29 cellular contexts compared by ENCODE assay signal in the genomic region with DNA sequence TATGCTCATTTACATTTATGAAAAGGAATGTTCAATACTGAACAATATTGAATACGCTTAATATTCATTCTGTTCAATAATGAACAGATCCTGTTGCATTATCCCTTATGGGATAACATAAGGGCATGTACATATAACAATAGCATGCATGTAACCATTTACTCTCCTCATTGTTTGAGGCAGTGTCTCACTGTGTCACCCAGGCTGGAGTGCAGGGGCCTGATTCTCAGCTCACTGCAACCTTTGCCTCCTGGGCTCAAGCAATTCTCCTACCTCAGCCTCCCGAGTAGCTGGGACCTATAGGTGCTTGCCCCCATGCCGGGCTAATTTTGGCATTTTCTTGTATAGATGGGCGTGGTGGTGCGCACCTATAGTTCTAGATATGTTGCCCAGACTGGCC.
"Had no signal": no experiment of that assay in that cellular context is flagged by ENCODE, and none has a peak within 500 bp of the region (broad histone marks: within the 10 kb centered on the region; RNA-seq: fewer than 3 reads in every experiment).

No MANE protein-coding gene starts in this region.

- H3K27me3 ChIP-seq: pancreas, stomach, testis, thyroid gland, transverse colon, upper lobe of left lung, vagina had no signal

- H3K36me3 ChIP-seq: left lung, lower lobe of right lung, pancreas, prostate gland, stomach, thyroid gland, transverse colon, upper lobe of left lung, vagina had no signal

- ATAC-seq: left colon; left lung; lower lobe of right lung; naive thymus-derived CD8-positive, alpha-beta T cell; pancreas; right cardiac atrium; sciatic nerve; stimulated activated naive B cell treated with anti-CD40 and anti-IgM and Interleukin-4, amounts not matched to agents 10 μg/mL and 1 μg/mL and 100 μg/mL, for 72 hours; stimulated activated naive CD8-positive, alpha-beta T cell treated with anti-CD3 and anti-CD28 coated beads, Interleukin-15, Interleukin-2, amounts not matched to agents 100 U/mL and 50 U/mL, for 24 hours had no signal

- H3K27ac ChIP-seq: left lung, lower lobe of right lung, pancreas, prostate gland, skin epidermis, stomach, testis, thyroid gland, transverse colon, upper lobe of left lung, vagina had no signal

- H3K4me3 Mint-ChIP-seq: immature natural killer cell; nephron progenitor cell; stimulated activated naive B cell treated with anti-CD40 and anti-IgM and Interleukin-4, amounts not matched to agents 10 μg/mL and 1 μg/mL and 100 μg/mL, for 72 hours had no signal

- H3K27ac Mint-ChIP-seq: immature natural killer cell; nephron progenitor cell; stimulated activated naive B cell treated with anti-CD40 and anti-IgM and Interleukin-4, amounts not matched to agents 10 μg/mL and 1 μg/mL and 100 μg/mL, for 72 hours had no signal

- H3K9me3 ChIP-seq: left lung, lower lobe of right lung, pancreas, prostate gland, stomach, testis, thyroid gland, transverse colon, upper lobe of left lung, vagina had no signal

- DNase-seq: hippocampal formation; immature natural killer cell; kidney; left colon; left lung; lower lobe of right lung; mammary epithelial cell; mesenchymal stem cell; naive thymus-derived CD8-positive, alpha-beta T cell; nephron progenitor cell; pancreas; posterior cingulate gyrus; retina; right cardiac atrium; stimulated activated CD4-positive, alpha-beta T cell treated with anti-CD3 and anti-CD28 coated beads, Interleukin-12 subunit alpha, Interleukin-12 subunit beta, amount 100 ng/mL, for 4 hours; stimulated activated CD4-positive, alpha-beta T cell treated with anti-CD3 and anti-CD28 coated beads, Interleukin-15, amount 100 ng/mL, for 24 hours; stimulated activated CD4-positive, alpha-beta T cell treated with anti-CD3 and anti-CD28 coated beads, Interleukin-2, amount 100 ng/mL, for 24 hours; stimulated activated CD4-positive, alpha-beta T cell treated with anti-CD3 and anti-CD28 coated beads, Interleukin-4, amount 100 ng/mL, for 1 hour; stimulated activated naive B cell treated with anti-CD40 and anti-IgM and Interleukin-4, amounts not matched to agents 10 μg/mL and 1 μg/mL and 100 μg/mL, for 72 hours; stimulated activated naive CD8-positive, alpha-beta T cell treated with anti-CD3 and anti-CD28 coated beads, Interleukin-15, Interleukin-2, amounts not matched to agents 100 U/mL and 50 U/mL, for 24 hours; stomach; testis; thyroid gland; transverse colon; upper lobe of left lung had no signal

- H3K9me3 Mint-ChIP-seq: immature natural killer cell; naive thymus-derived CD8-positive, alpha-beta T cell; nephron progenitor cell; stimulated activated naive B cell treated with anti-CD40 and anti-IgM and Interleukin-4, amounts not matched to agents 10 μg/mL and 1 μg/mL and 100 μg/mL, for 72 hours had no signal

- H3K36me3 Mint-ChIP-seq: immature natural killer cell; naive thymus-derived CD8-positive, alpha-beta T cell had no signal

- H3K4me3 ChIP-seq: left lung, lower lobe of right lung, pancreas, prostate gland, skin epidermis, stomach, testis, thyroid gland, transverse colon, upper lobe of left lung, vagina had no signal
